ENCODE assay signal across 1 cellular context in the genomic region with DNA sequence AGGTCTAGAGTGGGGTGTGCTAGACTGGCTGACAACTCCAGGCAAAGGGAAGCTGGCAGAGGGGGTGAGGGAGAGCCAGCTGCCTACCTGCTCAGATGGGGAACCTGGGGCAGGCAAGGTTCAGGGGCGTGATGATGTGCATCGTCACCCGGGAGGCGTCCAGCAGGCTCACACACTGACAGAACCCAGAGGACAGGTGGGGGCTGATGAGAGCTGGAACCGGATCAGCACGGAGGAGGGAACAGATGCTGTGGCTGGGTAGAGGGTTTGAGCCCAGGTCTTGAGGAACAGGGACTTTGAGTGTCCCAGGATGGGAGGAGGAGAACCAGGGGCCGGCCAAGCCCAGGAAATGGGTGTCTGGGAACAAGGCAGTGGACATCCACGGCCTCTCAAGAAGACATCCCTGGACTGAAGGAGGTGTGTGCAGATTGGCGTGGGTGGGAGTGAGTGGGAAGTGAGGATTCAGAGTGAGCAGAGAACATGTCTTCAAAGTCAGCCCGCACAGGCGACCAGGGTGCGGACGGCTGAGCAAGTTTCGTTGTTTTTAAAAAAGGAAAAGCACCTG.
TF ChIP-seq lines count a peak whose summit lies in the region.

No MANE protein-coding gene starts in this region.

TF ChIP-seq in neural cell, 6 proteins besides CTCF, POLR2A, EP300 and RAD21 (continued from another document):
- TF ChIP-seq, protein P1, sequence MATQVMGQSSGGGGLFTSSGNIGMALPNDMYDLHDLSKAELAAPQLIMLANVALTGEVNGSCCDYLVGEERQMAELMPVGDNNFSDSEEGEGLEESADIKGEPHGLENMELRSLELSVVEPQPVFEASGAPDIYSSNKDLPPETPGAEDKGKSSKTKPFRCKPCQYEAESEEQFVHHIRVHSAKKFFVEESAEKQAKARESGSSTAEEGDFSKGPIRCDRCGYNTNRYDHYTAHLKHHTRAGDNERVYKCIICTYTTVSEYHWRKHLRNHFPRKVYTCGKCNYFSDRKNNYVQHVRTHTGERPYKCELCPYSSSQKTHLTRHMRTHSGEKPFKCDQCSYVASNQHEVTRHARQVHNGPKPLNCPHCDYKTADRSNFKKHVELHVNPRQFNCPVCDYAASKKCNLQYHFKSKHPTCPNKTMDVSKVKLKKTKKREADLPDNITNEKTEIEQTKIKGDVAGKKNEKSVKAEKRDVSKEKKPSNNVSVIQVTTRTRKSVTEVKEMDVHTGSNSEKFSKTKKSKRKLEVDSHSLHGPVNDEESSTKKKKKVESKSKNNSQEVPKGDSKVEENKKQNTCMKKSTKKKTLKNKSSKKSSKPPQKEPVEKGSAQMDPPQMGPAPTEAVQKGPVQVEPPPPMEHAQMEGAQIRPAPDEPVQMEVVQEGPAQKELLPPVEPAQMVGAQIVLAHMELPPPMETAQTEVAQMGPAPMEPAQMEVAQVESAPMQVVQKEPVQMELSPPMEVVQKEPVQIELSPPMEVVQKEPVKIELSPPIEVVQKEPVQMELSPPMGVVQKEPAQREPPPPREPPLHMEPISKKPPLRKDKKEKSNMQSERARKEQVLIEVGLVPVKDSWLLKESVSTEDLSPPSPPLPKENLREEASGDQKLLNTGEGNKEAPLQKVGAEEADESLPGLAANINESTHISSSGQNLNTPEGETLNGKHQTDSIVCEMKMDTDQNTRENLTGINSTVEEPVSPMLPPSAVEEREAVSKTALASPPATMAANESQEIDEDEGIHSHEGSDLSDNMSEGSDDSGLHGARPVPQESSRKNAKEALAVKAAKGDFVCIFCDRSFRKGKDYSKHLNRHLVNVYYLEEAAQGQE (IDR thresholded peaks at IDR 0.05; ENCODE audit: borderline replicate concordance) = no peak
- TF ChIP-seq SMC3 (conservative IDR thresholded peaks at IDR 0.05; ENCODE audit: poor library complexity) = no peak
- TF ChIP-seq POLR2AphosphoS5 (IDR thresholded peaks at IDR 0.05) = no peak
- no peak for TF ChIP-seq TAF1 (IDR thresholded peaks at IDR 0.05; ENCODE audit: low read depth)
- no peak for TF ChIP-seq EZH2 (IDR thresholded peaks at IDR 0.05; ENCODE audit: borderline replicate concordance, insufficient read depth, low read length, poor library complexity, severe bottlenecking)
